30 cellular contexts compared by ENCODE assay signal in genomic region chr11:6393989-6394670, GRCh38. TPM values are rescaled to one million over a fixed set of nuclear protein-coding genes. Genes with fewer than 3 reads are reported as not detected.
DNase-seq lines count a peak whose midpoint lies in the region.
"Had no signal": no experiment of that assay in that cellular context is flagged by ENCODE, and none has a peak within 500 bp of the region (broad histone marks: within the 10 kb centered on the region; RNA-seq: fewer than 3 reads in every experiment).

No MANE protein-coding gene starts in this region.

- peaks cover 13% of the 10 kb centered on the region for H3K36me3 Mint-ChIP-seq in activated naive CD4-positive, alpha-beta T cell treated with anti-CD3 and anti-CD28 coated beads, Interleukin-2, amount 50 U/mL, for 24 hours

- peaks cover 74% of the 10 kb centered on the region for H3K4me1 Mint-ChIP-seq in activated naive CD4-positive, alpha-beta T cell treated with anti-CD3 and anti-CD28 coated beads, Interleukin-2, amount 50 U/mL, for 24 hours

- H3K9me3 Mint-ChIP-seq in activated naive CD4-positive, alpha-beta T cell treated with anti-CD3 and anti-CD28 coated beads, Interleukin-2, amount 50 U/mL, for 24 hours: no peaks in the 10 kb centered on the region
- H3K9me3 Mint-ChIP-seq: dendritic cell treated with granulocyte-macrophage colony-stimulating factor and Interleukin-4, amounts not matched to agents 40 ng/mL and 50 ng/mL, for 4 days; mesothelial cell of epicardium; type B pancreatic cell had no signal

- DNase-seq in activated naive CD4-positive, alpha-beta T cell treated with Interleukin-2 at 50 U/mL for 16 hours: no peak
- DNase-seq in NCI-H1694 treated with DMSO at 0.1 percent for 48 hours (lab: John Stamatoyannopoulos, UW) (peak; percentile 17), superior temporal gyrus (ENCODE audit: extremely low spot score) (peak; percentile 9), occipital lobe (lab: John Stamatoyannopoulos, UW) (no peak), NCI-H2107 treated with DMSO at 0.1 percent for 48 hours (lab: John Stamatoyannopoulos, UW; ENCODE audit: unreplicated experiment) (no peak), globus pallidus (ENCODE audit: low spot score) (no peak)
- DNase-seq: ACHN; activated CD4-positive, alpha-beta T cell treated with anti-CD3 and anti-CD28 coated beads for 4 hours; activated CD8-positive, alpha-beta memory T cell treated with anti-CD3 and anti-CD28 coated beads, Interleukin-2, amount 10 ng/mL, durations not matched to agents 7 days and 5 days; activated naive CD4-positive, alpha-beta T cell treated with anti-CD3 and anti-CD28 coated beads, Interleukin-2, amount 50 U/mL, for 16 hours; Calu3; DND-41; foreskin melanocyte; NCI-H1417 treated with DMSO at 0.1 percent for 48 hours; NCI-H345; NCI-H748 treated with DMSO at 0.1 percent for 48 hours; psoas muscle; SHP77 treated with DMSO at 0.1 percent for 48 hours; sigmoid colon; stimulated activated CD4-positive, alpha-beta T cell treated with anti-CD3 and anti-CD28 coated beads, Interleukin-12 subunit alpha, Interleukin-12 subunit beta, amount 100 ng/mL, for 4 hours; stimulated activated CD4-positive, alpha-beta T cell treated with anti-CD3 and anti-CD28 coated beads, Interleukin-2, amount 100 ng/mL, for 48 hours; T-helper 9 cell had no signal

- H3K27ac Mint-ChIP-seq in activated naive CD4-positive, alpha-beta T cell treated with anti-CD3 and anti-CD28 coated beads, Interleukin-2, amount 50 U/mL, for 24 hours: peak overlapping the region; percentile 3
- H3K27ac Mint-ChIP-seq: activated CD8-positive, alpha-beta memory T cell treated with anti-CD3 and anti-CD28 coated beads, Interleukin-2, amount 10 ng/mL, durations not matched to agents 7 days and 5 days; dendritic cell treated with granulocyte-macrophage colony-stimulating factor and Interleukin-4, amounts not matched to agents 40 ng/mL and 50 ng/mL, for 4 days; mesothelial cell of epicardium; type B pancreatic cell had no signal

- H3K27me3 Mint-ChIP-seq in activated naive CD4-positive, alpha-beta T cell treated with anti-CD3 and anti-CD28 coated beads, Interleukin-2, amount 50 U/mL, for 24 hours: no peaks in the 10 kb centered on the region
- H3K27me3 Mint-ChIP-seq: activated CD8-positive, alpha-beta memory T cell treated with anti-CD3 and anti-CD28 coated beads, Interleukin-2, amount 10 ng/mL, durations not matched to agents 7 days and 5 days; type B pancreatic cell had no signal

- H3K4me3 Mint-ChIP-seq in activated naive CD4-positive, alpha-beta T cell treated with anti-CD3 and anti-CD28 coated beads, Interleukin-2, amount 50 U/mL, for 24 hours: no peak overlapping the region
- H3K4me3 Mint-ChIP-seq: activated CD8-positive, alpha-beta memory T cell treated with anti-CD3 and anti-CD28 coated beads, Interleukin-2, amount 10 ng/mL, durations not matched to agents 7 days and 5 days; dendritic cell treated with granulocyte-macrophage colony-stimulating factor and Interleukin-4, amounts not matched to agents 40 ng/mL and 50 ng/mL, for 4 days; mesothelial cell of epicardium; type B pancreatic cell had no signal

- H3K27ac ChIP-seq in cingulate gyrus (ENCODE audit: low read depth, low read length): peak overlapping the region; percentile 10
- H3K27ac ChIP-seq: BLaER1, psoas muscle, sigmoid colon, VCaP had no signal

RNA-seq across cellular contexts. Expression of gene SMPD1, which starts 3.9 kb away (rescaled TPM):
- total RNA-seq in occipital lobe: 8.1 TPM

RNA-seq across cellular contexts. Expression of gene APBB1, which starts 24.8 kb away (rescaled TPM):
- total RNA-seq in occipital lobe: 266 TPM

RNA-seq across cellular contexts. Expression of gene HPX, which starts 46.7 kb away (rescaled TPM):
- 2.3 TPM for total RNA-seq in occipital lobe
- total RNA-seq: LHCN-M2 had no signal

Comparison
In these comparisons a context has a peak if more than half of its experiments do, and no peak if none do; other contexts are left out.
1. DNase-seq: peak in NCI-H1694 treated with DMSO at 0.1 percent for 48 hours (single experiment) and superior temporal gyrus (single experiment); none in activated naive CD4-positive, alpha-beta T cell treated with Interleukin-2 at 50 U/mL for 16 hours (single experiment), occipital lobe (single experiment), NCI-H2107 treated with DMSO at 0.1 percent for 48 hours (single experiment) and globus pallidus (single experiment).